In genomic region chr19:9321338-9321737, GRCh38 we compare ENCODE assay signal across 11 cellular contexts.
"Had no signal": no experiment of that assay in that cellular context is flagged by ENCODE, and none has a peak within 500 bp of the region (broad histone marks: within the 10 kb centered on the region; RNA-seq: fewer than 3 reads in every experiment).

No MANE protein-coding gene starts in this region.

- H3K4me3 ChIP-seq: GM23248, GM23338, HAP-1 had no signal

- H3K4me1 Mint-ChIP-seq: GM23338 had no signal

- ATAC-seq: GM23338, HCT116 had no signal

- H3K27ac Mint-ChIP-seq: GM23338, H9, HFFc6 had no signal

- FAIRE-seq: H1, H54 had no signal

- H3K36me3 ChIP-seq: HAP-1 had no signal

- H3K27ac ChIP-seq: GM23248 had no signal

- H3K4me2 ChIP-seq: GM23338 had no signal

- DNase-seq: GM23248, GOT3, H7, H9, HCEC 1CT, HFFc6 had no signal

- H3K9ac ChIP-seq: GM23248 had no signal

- H3K4me3 Mint-ChIP-seq: GM23338, H9, HFFc6 had no signal

- H2AFZ ChIP-seq: GM23248, GM23338 had no signal
